21 cellular contexts compared by ENCODE assay signal in the genomic region with DNA sequence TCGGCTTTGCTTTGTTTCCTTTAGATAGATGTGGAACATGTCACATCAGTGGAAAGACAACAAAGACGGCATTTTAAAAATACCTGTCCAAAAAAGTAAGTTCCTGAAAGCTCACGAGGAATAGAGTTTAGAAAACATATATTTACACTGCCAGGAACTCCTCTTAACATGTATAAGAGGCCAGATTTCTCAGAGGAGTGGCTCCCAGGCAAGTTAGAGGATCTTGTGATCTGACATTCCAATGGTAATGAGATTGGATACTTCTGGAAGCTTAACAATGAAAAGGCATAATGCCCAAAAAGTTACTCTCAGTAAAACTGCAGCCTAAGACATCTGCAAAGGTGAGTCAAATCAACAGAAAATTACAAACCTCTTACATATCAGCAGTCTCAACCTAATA.
A peak's percentile ranks its signal among the peaks of the same experiment; 100 is the strongest.
DNase-seq lines count a peak whose midpoint lies in the region; ATAC-seq and TF ChIP-seq lines count a peak whose summit lies in the region.
"Had no signal": no experiment of that assay in that cellular context is flagged by ENCODE, and none has a peak within 500 bp of the region (broad histone marks: within the 10 kb centered on the region; RNA-seq: fewer than 3 reads in every experiment).

No MANE protein-coding gene starts in this region.

- ATAC-seq in HG03025 (IDR thresholded peaks at IDR 0.05; ENCODE audit: low FRiP score, unreplicated experiment): no peak
- no peak for ATAC-seq in left cardiac atrium
- ATAC-seq: CD8-positive, alpha-beta T cell; PC-3 had no signal

- no peak overlapping the region for H3K4me3 ChIP-seq in HUES64 (ENCODE audit: low read length)
- no peak overlapping the region for H3K4me3 ChIP-seq in endodermal cell (ENCODE audit: low read length)
- H3K4me3 ChIP-seq in retinal pigment epithelial cell (ENCODE audit: low read length): no peak overlapping the region
- no peak overlapping the region for H3K4me3 ChIP-seq in colonic mucosa
- H3K4me3 ChIP-seq: BLaER1 treated with 17β-estradiol and CSF1 and Interleukin-3, amounts not matched to agents 10 nM and 100 nM had no signal

- H3K4me1 ChIP-seq in HUES64 (ENCODE audit: insufficient read depth, low read length) (peaks cover 19% of the 10 kb centered on the region), endodermal cell (ENCODE audit: control insufficient read depth, insufficient read depth, low read length) (no peaks in the 10 kb centered on the region), colonic mucosa (no peaks in the 10 kb centered on the region)

- H3K9me3 Mint-ChIP-seq in endodermal cell: no peaks in the 10 kb centered on the region
- H3K9me3 Mint-ChIP-seq: CD8-positive, alpha-beta T cell; IgD-negative memory B cell had no signal

- DNase-seq in endodermal cell (no peak), iPS-NIHi7 (ENCODE audit: extremely low spot score) (peak; percentile 21), retinal pigment epithelial cell (ENCODE audit: low read depth) (peak; percentile 56), colonic mucosa (no peak), left cardiac atrium (no peak), amniotic stem cell (lab: John Stamatoyannopoulos, UW) (no peak)
- DNase-seq: Calu3; CD8-positive, alpha-beta T cell; GF-D8; Karpas-422; NCI-H1417 treated with DMSO at 0.1 percent for 48 hours; NCI-H187 treated with DMSO at 0.1 percent for 48 hours; NCI-H2227 treated with DMSO at 0.1 percent for 48 hours; NCI-H510A treated with DMSO at 0.1 percent for 48 hours; NCI-H82; PC-3 had no signal

- peaks cover 14% of the 10 kb centered on the region for H3K4me1 Mint-ChIP-seq in endodermal cell

- no peaks in the 10 kb centered on the region for H3K27me3 ChIP-seq in HUES64 (ENCODE audit: insufficient read depth, low read length)
- no peaks in the 10 kb centered on the region for H3K27me3 ChIP-seq in endodermal cell (ENCODE audit: control insufficient read depth, insufficient read depth, low read length, poor library complexity, severe bottlenecking)
- no peaks in the 10 kb centered on the region for H3K27me3 ChIP-seq in colonic mucosa
- H3K27me3 ChIP-seq: BLaER1 treated with 17β-estradiol and CSF1 and Interleukin-3, amounts not matched to agents 10 nM and 100 nM had no signal

- H3K36me3 Mint-ChIP-seq in endodermal cell (ENCODE audit: low read depth): no peaks in the 10 kb centered on the region
- H3K36me3 Mint-ChIP-seq: CD8-positive, alpha-beta T cell had no signal

- no peaks in the 10 kb centered on the region for H3K27me3 Mint-ChIP-seq in endodermal cell (ENCODE audit: insufficient read depth)
- H3K27me3 Mint-ChIP-seq: IgD-negative memory B cell had no signal

- H3K4me3 Mint-ChIP-seq in endodermal cell: no peak overlapping the region
- H3K4me3 Mint-ChIP-seq: CD8-positive, alpha-beta T cell; IgD-negative memory B cell had no signal

- intact Hi-C loops in colonic mucosa (cut with DNase I): no loop called here
- intact Hi-C loops in left cardiac atrium (cut with DNase I): no loop called here

- WGBS in HUES64: 63% methylated on average over 3 of the region's 3 CpGs
- 32 to 74% methylated on average over 2 to 3 of the region's 3 CpGs for WGBS in endodermal cell (ENCODE audit: insufficient coverage in 1 of 2, insufficient read length in 1 of 2), 2 experiments

- no peak for TF ChIP-seq CTCF in endodermal cell (conservative IDR thresholded peaks at IDR 0.05)
- TF ChIP-seq CTCF in retinal pigment epithelial cell (conservative IDR thresholded peaks at IDR 0.05; ENCODE audit: low read depth, low read length): no peak
- TF ChIP-seq CTCF in colonic mucosa (IDR thresholded peaks at IDR 0.05): no peak

- H3K27ac Mint-ChIP-seq in endodermal cell: peak overlapping the region; percentile 46
- H3K27ac Mint-ChIP-seq: CD8-positive, alpha-beta T cell had no signal

- no peaks in the 10 kb centered on the region for H3K9me3 ChIP-seq in HUES64 (ENCODE audit: insufficient read depth, low read depth, low read length)
- H3K9me3 ChIP-seq in endodermal cell (ENCODE audit: control insufficient read depth, low read length): no peaks in the 10 kb centered on the region
- H3K9me3 ChIP-seq in colonic mucosa: no peaks in the 10 kb centered on the region

- H3K36me3 ChIP-seq in HUES64 (ENCODE audit: insufficient read depth, low read length) (no peaks in the 10 kb centered on the region), endodermal cell (ENCODE audit: control insufficient read depth, insufficient read depth, low read length) (no peaks in the 10 kb centered on the region), colonic mucosa (no peaks in the 10 kb centered on the region)

- H3K27ac ChIP-seq in HUES64 (ENCODE audit: low read depth, low read length) (peak overlapping the region; percentile 76), endodermal cell (ENCODE audit: low read depth, low read length) (no peak overlapping the region), colonic mucosa (no peak overlapping the region)
- H3K27ac ChIP-seq: BLaER1 treated with 17β-estradiol and CSF1 and Interleukin-3, amounts not matched to agents 10 nM and 100 nM; RWPE1 had no signal

- no peak overlapping the region; the same call in 1 of the 2 replicates for H3K9ac ChIP-seq in HUES64 (ENCODE audit: low read depth, low read length)
- no peak overlapping the region for H3K9ac ChIP-seq in endodermal cell (ENCODE audit: extremely low read depth, low read length, poor library complexity, severe bottlenecking)
- no peak overlapping the region for H3K9ac ChIP-seq in colonic mucosa (ENCODE audit: low read depth in 2 of 2, low read length in 2 of 2)
- H3K9ac ChIP-seq: BLaER1 treated with 17β-estradiol and CSF1 and Interleukin-3, amounts not matched to agents 10 nM and 100 nM had no signal

Comparison
In these comparisons a context has a peak if more than half of its experiments do, and no peak if none do; other contexts are left out.
1. DNase-seq: peak in iPS-NIHi7 (single experiment) and retinal pigment epithelial cell (single experiment); none in endodermal cell (single experiment), colonic mucosa (single experiment), left cardiac atrium (single experiment) and amniotic stem cell (single experiment).